16 cellular contexts compared by ENCODE assay signal in the genomic region with DNA sequence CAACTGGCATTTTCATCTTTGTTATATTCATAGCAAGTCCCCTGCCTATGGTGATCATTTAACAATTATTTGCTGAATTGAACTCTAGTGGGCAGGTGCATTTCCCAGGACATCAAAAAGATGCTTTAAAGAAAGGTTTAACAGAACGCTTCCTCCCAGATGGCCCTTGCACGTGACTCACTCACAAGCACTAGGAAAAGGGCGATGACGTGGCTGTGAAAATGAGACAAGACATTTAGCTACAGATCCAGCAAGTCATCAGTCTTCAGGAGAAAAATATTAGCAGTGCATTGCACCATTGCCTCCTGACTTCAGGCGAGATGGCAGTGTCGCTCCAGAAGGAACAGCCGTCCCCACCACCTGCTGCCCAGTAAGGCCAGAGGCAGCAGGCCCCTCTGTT. TPM values are rescaled to one million over a fixed set of nuclear protein-coding genes. Genes with fewer than 3 reads are reported as not detected.
DNase-seq lines count a peak whose midpoint lies in the region; ATAC-seq and TF ChIP-seq lines count a peak whose summit lies in the region.
"Had no signal": no experiment of that assay in that cellular context is flagged by ENCODE, and none has a peak within 500 bp of the region (broad histone marks: within the 10 kb centered on the region; RNA-seq: fewer than 3 reads in every experiment).

No MANE protein-coding gene starts in this region.

- no peak overlapping the region for H3K56ac ChIP-seq in IMR-90 (ENCODE audit: extremely low read depth, insufficient read depth, low read length)

- peak overlapping the region; percentile 1 for H2AK9ac ChIP-seq in IMR-90 (replicated peaks; ENCODE audit: low read depth, low read length, poor library complexity)

- H2AK5ac ChIP-seq in IMR-90 (ENCODE audit: low read depth, low read length) = no peak overlapping the region

- no peak overlapping the region for H3K18ac ChIP-seq in IMR-90 (ENCODE audit: low read depth, low read length)

- no peaks in the 10 kb centered on the region for H3K9me1 ChIP-seq in IMR-90 (ENCODE audit: insufficient read depth, low read length)

- TF ChIP-seq CTCF in IMR-90 (conservative IDR thresholded peaks at IDR 0.05; ENCODE audit: low read depth, low read length) (no peak), WERI-Rb-1 (IDR thresholded peaks at IDR 0.05; ENCODE audit: low read depth, low read length) (no peak)

- 69% methylated on average over 3 of the region's 7 CpGs; no CpG with 5 or more reads in 1 of the 2 experiments for WGBS in IMR-90 (ENCODE audit: extremely low coverage in 2 of 2, insufficient read length in 1 of 2), 2 experiments

- no peak overlapping the region for H3K27ac ChIP-seq in IMR-90 (ENCODE audit: insufficient read depth, low read length)
- no peak overlapping the region for H3K27ac ChIP-seq in WERI-Rb-1
- no peak overlapping the region for H3K27ac ChIP-seq in caudate nucleus (ENCODE audit: low read depth, low read length)
- H3K27ac ChIP-seq: BLaER1 had no signal

- H3K14ac ChIP-seq in IMR-90 (replicated peaks; ENCODE audit: low read depth, low read length) = no peak overlapping the region

- TF ChIP-seq POLR2A in IMR-90 (IDR thresholded peaks at IDR 0.05; ENCODE audit: low read depth, low read length) = no peak

- no peak overlapping the region for H2BK20ac ChIP-seq in IMR-90 (ENCODE audit: low read depth, low read length)

- no peak overlapping the region for H2BK120ac ChIP-seq in IMR-90 (ENCODE audit: low read depth, low read length)

- no peak for TF ChIP-seq RAD21 in IMR-90 (IDR thresholded peaks at IDR 0.05; ENCODE audit: low read length)

- no peak overlapping the region for H4K5ac ChIP-seq in IMR-90 (ENCODE audit: low read depth, low read length)

- intact Hi-C loops in IMR-90 (cut with micrococcal nuclease) = no loop called here

- H3K9ac ChIP-seq in IMR-90 (ENCODE audit: low read depth, low read length) = no peak overlapping the region
- H3K9ac ChIP-seq: BLaER1 had no signal

- H2AFZ ChIP-seq in IMR-90 (replicated peaks; ENCODE audit: low read length, poor library complexity) = no peak overlapping the region

- no peak overlapping the region for H3K4me2 ChIP-seq in IMR-90 (ENCODE audit: low read depth, low read length)
- H3K4me2 ChIP-seq: BLaER1 had no signal

- H3K36me3 ChIP-seq in IMR-90 (ENCODE audit: control insufficient read depth, insufficient read depth, low read length) (no peaks in the 10 kb centered on the region), WERI-Rb-1 (no peaks in the 10 kb centered on the region)
- H3K36me3 ChIP-seq: BLaER1, HAP-1 had no signal

- H3K27me3 ChIP-seq in IMR-90 (ENCODE audit: control insufficient read depth, insufficient read depth, low read length) (no peaks in the 10 kb centered on the region), WERI-Rb-1 (ENCODE audit: insufficient read depth, low read depth, severe bottlenecking) (no peaks in the 10 kb centered on the region)
- H3K27me3 ChIP-seq: BLaER1 had no signal

- CTCF ChIA-PET in IMR-90 (lab: Yijun Ruan, JAX) = no interaction called here

- no TSS peak for BruUV-seq in IMR-90 (replicated peaks; lab: Mats Ljungman, UMichigan)

- no peak overlapping the region for H4K91ac ChIP-seq in IMR-90 (ENCODE audit: insufficient read depth, low read depth, low read length)

- no peaks in the 10 kb centered on the region for H4K20me1 ChIP-seq in IMR-90 (ENCODE audit: insufficient read depth, low read length)
- H4K20me1 ChIP-seq: BLaER1 had no signal

- H3K4ac ChIP-seq in IMR-90 (ENCODE audit: low read depth, low read length) = no peak overlapping the region

- no peak for ATAC-seq in IMR-90 (ENCODE audit: low read depth)

- dilution Hi-C loops in IMR-90 (cut with HindIII; ENCODE audit: low sequenced_read_pairs, unreplicated experiment) = no loop called here

- H3K79me1 ChIP-seq in IMR-90 (ENCODE audit: low read depth in 1 of 2, low read length in 2 of 2) = no peaks in the 10 kb centered on the region

- DNase-seq in NCI-H524 (lab: John Stamatoyannopoulos, UW) (peak; percentile 10 to 56), NCI-H524 treated with DMSO at 0.1 percent for 48 hours (lab: John Stamatoyannopoulos, UW) (no peak), IMR-90 (no peak), WERI-Rb-1 (peak; percentile 25), NCI-H1105 treated with DMSO at 0.1 percent for 48 hours (lab: John Stamatoyannopoulos, UW) (no peak), caudate nucleus (lab: John Stamatoyannopoulos, UW) (no peak), C1 segment of cervical spinal cord (lab: John Stamatoyannopoulos, UW) (no peak)
- DNase-seq: 8988T; AML-193; CD4-positive, CD25-positive, alpha-beta regulatory T cell; DMS79; EL; GDM1; KG1 had no signal

- in situ Hi-C loops in IMR-90 (cut with MboI; ENCODE audit: low sequenced_read_pairs) = no loop called here

- H3K23ac ChIP-seq in IMR-90 (ENCODE audit: low read depth, low read length) = no peak overlapping the region

- no peak overlapping the region for H3K4me3 ChIP-seq in IMR-90 (ENCODE audit: insufficient read depth, low read depth, low read length)
- H3K4me3 ChIP-seq in WERI-Rb-1 (ENCODE audit: low read depth, low read length) = no peak overlapping the region
- H3K4me3 ChIP-seq: BLaER1, HAP-1 had no signal

- POLR2A ChIA-PET in IMR-90 (lab: Charles Lee; ENCODE audit: unreplicated experiment) = no interaction called here

- no peak overlapping the region for H2BK15ac ChIP-seq in IMR-90 (ENCODE audit: low read depth, low read length)

- no peak overlapping the region for H4K8ac ChIP-seq in IMR-90 (ENCODE audit: low read depth in 2 of 2, low read length in 2 of 2)

- H2BK5ac ChIP-seq in IMR-90 (ENCODE audit: low read depth, low read length, poor library complexity, severe bottlenecking) = no peak overlapping the region

- H3K9me3 ChIP-seq in IMR-90 (ENCODE audit: control insufficient read depth, insufficient read depth, low read length) (peaks cover 34% of the 10 kb centered on the region), WERI-Rb-1 (ENCODE audit: severe bottlenecking) (peaks cover 7% of the 10 kb centered on the region)
- H3K9me3 ChIP-seq: BLaER1, HAP-1 had no signal

- H3K4me1 ChIP-seq in IMR-90 (ENCODE audit: control insufficient read depth, insufficient read depth, low read length) = no peaks in the 10 kb centered on the region
- H3K4me1 ChIP-seq: BLaER1, HAP-1 had no signal

TF ChIP-seq in IMR-90, 13 proteins besides CTCF, POLR2A, EP300 and RAD21:
- TF ChIP-seq FOS (IDR thresholded peaks at IDR 0.05; ENCODE audit: low read depth, low read length) (no peak), BHLHE40 (IDR thresholded peaks at IDR 0.05; ENCODE audit: low read depth, low read length) (no peak), NFE2L2 (IDR thresholded peaks at IDR 0.05; ENCODE audit: low read depth, low read length) (no peak), RFX5 (IDR thresholded peaks at IDR 0.05; ENCODE audit: low read depth, low read length) (no peak), MAZ (IDR thresholded peaks at IDR 0.05; ENCODE audit: borderline replicate concordance, low read depth, low read length) (no peak), RCOR1 (IDR thresholded peaks at IDR 0.05; ENCODE audit: insufficient replicate concordance, low read length) (no peak), MXI1 (IDR thresholded peaks at IDR 0.05; ENCODE audit: borderline replicate concordance, low read depth, low read length) (no peak), CHD1 (IDR thresholded peaks at IDR 0.05; ENCODE audit: low read depth, low read length) (no peak), CEBPB (IDR thresholded peaks at IDR 0.05; ENCODE audit: low read depth, low read length) (no peak), SMC3 (IDR thresholded peaks at IDR 0.05; ENCODE audit: low read depth, low read length) (no peak), MAFK (IDR thresholded peaks at IDR 0.05; ENCODE audit: low read depth, low read length) (no peak)
- TF ChIP-seq, protein P1, sequence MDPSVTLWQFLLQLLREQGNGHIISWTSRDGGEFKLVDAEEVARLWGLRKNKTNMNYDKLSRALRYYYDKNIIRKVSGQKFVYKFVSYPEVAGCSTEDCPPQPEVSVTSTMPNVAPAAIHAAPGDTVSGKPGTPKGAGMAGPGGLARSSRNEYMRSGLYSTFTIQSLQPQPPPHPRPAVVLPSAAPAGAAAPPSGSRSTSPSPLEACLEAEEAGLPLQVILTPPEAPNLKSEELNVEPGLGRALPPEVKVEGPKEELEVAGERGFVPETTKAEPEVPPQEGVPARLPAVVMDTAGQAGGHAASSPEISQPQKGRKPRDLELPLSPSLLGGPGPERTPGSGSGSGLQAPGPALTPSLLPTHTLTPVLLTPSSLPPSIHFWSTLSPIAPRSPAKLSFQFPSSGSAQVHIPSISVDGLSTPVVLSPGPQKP (IDR thresholded peaks at IDR 0.05; ENCODE audit: borderline replicate concordance, low read depth, low read length) = no peak
- TF ChIP-seq, protein P2, sequence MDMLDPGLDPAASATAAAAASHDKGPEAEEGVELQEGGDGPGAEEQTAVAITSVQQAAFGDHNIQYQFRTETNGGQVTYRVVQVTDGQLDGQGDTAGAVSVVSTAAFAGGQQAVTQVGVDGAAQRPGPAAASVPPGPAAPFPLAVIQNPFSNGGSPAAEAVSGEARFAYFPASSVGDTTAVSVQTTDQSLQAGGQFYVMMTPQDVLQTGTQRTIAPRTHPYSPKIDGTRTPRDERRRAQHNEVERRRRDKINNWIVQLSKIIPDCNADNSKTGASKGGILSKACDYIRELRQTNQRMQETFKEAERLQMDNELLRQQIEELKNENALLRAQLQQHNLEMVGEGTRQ (IDR thresholded peaks at IDR 0.05; ENCODE audit: low read depth, low read length) = no peak

RNA-seq across cellular contexts. Expression of a gene that starts 37.3 kb away (rescaled TPM):
- under 0.01 TPM in 2 replicates for total RNA-seq in IMR-90 (2012; rRNA removed)
- 0.02 TPM in 1 of 2 replicates, not detected in the other for polyA plus RNA-seq in IMR-90 (2012; rRNA removed)
- under 0.01 TPM in 1 of 2 replicates, not detected in the other for polyA plus RNA-seq in IMR-90 (2012; cell fraction: cytosol; rRNA removed)
- polyA plus RNA-seq in IMR-90 (2012; cell fraction: nucleus; rRNA removed; ENCODE audit: low replicate concordance) = not detected in 2 replicates
- total RNA-seq: CD4-positive, CD25-positive, alpha-beta regulatory T cell had no signal
- polyA plus RNA-seq: CD4-positive, CD25-positive, alpha-beta regulatory T cell had no signal

Comparison
In these comparisons a context has a peak if more than half of its experiments do, and no peak if none do; other contexts are left out.
1. DNase-seq: peak in NCI-H524 (2 of 2) and WERI-Rb-1 (single experiment); none in NCI-H524 treated with DMSO at 0.1 percent for 48 hours (single experiment), IMR-90 (single experiment), NCI-H1105 treated with DMSO at 0.1 percent for 48 hours (single experiment), caudate nucleus (0 of 61) and C1 segment of cervical spinal cord (0 of 14).